In the genomic region with DNA sequence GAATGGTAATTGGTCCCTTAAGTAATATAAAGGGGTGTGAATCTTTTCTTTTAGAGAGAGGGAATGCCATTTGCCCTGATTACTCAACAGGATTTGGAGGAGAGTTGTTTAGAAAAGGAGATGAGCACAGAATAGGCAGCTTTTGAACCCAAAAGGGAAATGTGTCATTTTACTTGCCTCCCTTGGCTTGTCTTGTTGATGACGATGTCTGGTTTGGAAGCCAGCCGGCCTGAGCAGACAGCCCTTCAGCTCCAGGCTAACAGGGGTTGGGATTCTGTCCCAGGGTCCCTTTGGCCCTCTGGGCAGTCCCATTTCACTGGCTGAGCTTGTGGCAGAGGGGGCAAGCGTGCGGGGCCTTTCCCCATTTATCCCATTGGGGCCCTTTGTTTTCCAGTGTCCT, we compare ENCODE assay signal across 21 cellular contexts. TPM values are rescaled to one million over a fixed set of nuclear protein-coding genes. Genes with fewer than 3 reads are reported as not detected.
A peak's percentile ranks its signal among the peaks of the same experiment; 100 is the strongest.
DNase-seq lines count a peak whose midpoint lies in the region; ATAC-seq, FAIRE-seq and TF ChIP-seq lines count a peak whose summit lies in the region.
"Had no signal": no experiment of that assay in that cellular context is flagged by ENCODE, and none has a peak within 500 bp of the region (broad histone marks: within the 10 kb centered on the region; RNA-seq: fewer than 3 reads in every experiment).

No MANE protein-coding gene starts in this region.

- H3K4me1 ChIP-seq in H1 (replicated peaks in 1 of 4; ENCODE audit: control insufficient read depth in 3 of 4, insufficient read depth in 4 of 4, low read length in 3 of 4) (no peaks in the 10 kb centered on the region), parathyroid adenoma (peaks cover 45% of the 10 kb centered on the region), GM23338 (ENCODE audit: insufficient read depth) (no peaks in the 10 kb centered on the region; the same call in 1 of the 2 replicates)

- no peak for TF ChIP-seq POLR2A in H1 (IDR thresholded peaks at IDR 0.05; ENCODE audit: control extremely low read depth in 1 of 2, low read depth in 2 of 2, low read length in 2 of 2)

- CTCF ChIA-PET in H1 (lab: Charles Lee; ENCODE audit: partially characterized antibody) = interaction anchor here (0.6 to 0.9 kb wide), 2 partner anchors 27 to 456 kb away, joined by 3 to 7 read pairs; no protein-coding TSS in a partner anchor

- H2BK12ac ChIP-seq in H1 (ENCODE audit: low read depth, low read length) = no peak overlapping the region

- no peak overlapping the region for H3K18ac ChIP-seq in H1 (ENCODE audit: extremely low read depth, low read length)

- H3K36me3 Mint-ChIP-seq in GM23338 (ENCODE audit: low read depth) = no peaks in the 10 kb centered on the region

- H3K27ac ChIP-seq in H1 (ENCODE audit: low read depth, low read length) (no peak overlapping the region), parathyroid adenoma (no peak overlapping the region), GM23338 (ENCODE audit: low read depth) (no peak overlapping the region)

- H3K27me3 Mint-ChIP-seq in GM23338 (ENCODE audit: insufficient read depth, low read depth, poor library complexity) = peaks cover 5% of the 10 kb centered on the region

- no peaks in the 10 kb centered on the region for H3K23me2 ChIP-seq in H1 (ENCODE audit: low read depth, low read length)

- no peak for FAIRE-seq in H1 (lab: Jason Lieb, UNC)
- FAIRE-seq: GM12878 had no signal

- H3K14ac ChIP-seq in H1 (ENCODE audit: insufficient read length) = no peak overlapping the region

- no peak overlapping the region for H2AK5ac ChIP-seq in H1 (ENCODE audit: low read depth, low read length)

- no peaks in the 10 kb centered on the region for H3K36me3 ChIP-seq in H1 (ENCODE audit: control insufficient read depth in 2 of 4, insufficient read depth in 4 of 4, low read length in 3 of 4)
- H3K36me3 ChIP-seq in parathyroid adenoma (ENCODE audit: control insufficient read depth, insufficient read depth, low read length) = no peaks in the 10 kb centered on the region
- H3K36me3 ChIP-seq in GM23338 (ENCODE audit: insufficient read depth) = no peaks in the 10 kb centered on the region

- no peak overlapping the region for H4K8ac ChIP-seq in H1 (ENCODE audit: extremely low read depth, insufficient read depth, low read length)

- H2AFZ ChIP-seq in H1 (ENCODE audit: low read length) = 0 out of 2 replicates have a peak overlapping the region, but pooled peaks have one; percentile 1
- peak overlapping the region; percentile 10 for H2AFZ ChIP-seq in parathyroid adenoma
- no peak overlapping the region for H2AFZ ChIP-seq in GM23338

- 70% methylated on average over 4 of the region's 4 CpGs; no CpG with 5 or more reads in 1 of the 2 experiments for WGBS in H1 (ENCODE audit: extremely low coverage in 1 of 2, insufficient coverage in 1 of 2, insufficient read length in 1 of 2, insufficient replicate concordance in 2 of 2, low coverage in 1 of 2, low lambda C conversion rate in 2 of 2, missing lambda C conversion rate in 1 of 2), 2 experiments

- no peaks in the 10 kb centered on the region for H3K79me1 ChIP-seq in H1 (ENCODE audit: low read depth, low read length)

- H2BK20ac ChIP-seq in H1 (ENCODE audit: low read length) = no peak overlapping the region

- no peaks in the 10 kb centered on the region for H3K9me3 ChIP-seq in H1 (ENCODE audit: insufficient read depth in 2 of 2, low read depth in 1 of 2, low read length in 1 of 2)
- no peaks in the 10 kb centered on the region for H3K9me3 ChIP-seq in parathyroid adenoma (ENCODE audit: control insufficient read depth, low read length)

- no peak overlapping the region for H3K4me3 Mint-ChIP-seq in GM23338
- H3K4me3 Mint-ChIP-seq: HFFc6 had no signal

- H3K9ac ChIP-seq in H1 (replicated peaks in 1 of 4; ENCODE audit: extremely low read depth in 1 of 4, low read depth in 3 of 4, low read length in 3 of 4) (no peak overlapping the region), parathyroid adenoma (no peak overlapping the region)

- no peak overlapping the region for H2BK15ac ChIP-seq in H1 (ENCODE audit: low read length)

- ATAC-seq in left cardiac atrium = no peak
- no peak for ATAC-seq in left ventricle myocardium superior
- ATAC-seq in GM23338 = no peak
- ATAC-seq in GM21360 (IDR thresholded peaks at IDR 0.05; ENCODE audit: unreplicated experiment) = no peak
- ATAC-seq: GM12878, SK-N-SH treated with all-trans-retinoic acid at 6 μM for 48 hours had no signal

- H4K20me1 ChIP-seq in H1 (replicated peaks in 1 of 2; ENCODE audit: control insufficient read depth in 1 of 2, insufficient read depth in 2 of 2, low read length in 2 of 2) (no peaks in the 10 kb centered on the region), GM23338 (replicated peaks; ENCODE audit: insufficient read depth) (no peaks in the 10 kb centered on the region)

- H3K4me3 ChIP-seq in H1 (ENCODE audit: extremely low read depth in 1 of 4, insufficient read depth in 2 of 4, low read depth in 3 of 4, low read length in 4 of 4) = no peak overlapping the region
- H3K4me3 ChIP-seq in parathyroid adenoma (ENCODE audit: low read depth, low read length) = no peak overlapping the region
- H3K4me3 ChIP-seq in GM23338 = no peak overlapping the region
- H3K4me3 ChIP-seq: GM12878 had no signal

- no peak overlapping the region for H3K4me2 ChIP-seq in H1 (ENCODE audit: insufficient read depth in 1 of 2, low read depth in 2 of 2, low read length in 2 of 2)
- no peak overlapping the region for H3K4me2 ChIP-seq in parathyroid adenoma (ENCODE audit: low read length)
- H3K4me2 ChIP-seq in GM23338 = no peak overlapping the region

- H3F3A ChIP-seq in GM23338 (replicated peaks; ENCODE audit: low read depth) = no peaks in the 10 kb centered on the region

- H3K27me3 ChIP-seq in H1 (replicated peaks in 1 of 4; ENCODE audit: control insufficient read depth in 3 of 4, extremely low read depth in 1 of 4, insufficient read depth in 3 of 4, low read length in 3 of 4) (no peaks in the 10 kb centered on the region; a peak in 1 of 7 replicates), parathyroid adenoma (ENCODE audit: control insufficient read depth, insufficient read depth, low read length) (no peaks in the 10 kb centered on the region), GM23338 (ENCODE audit: insufficient read depth) (no peaks in the 10 kb centered on the region)

- H2BK120ac ChIP-seq in H1 (replicated peaks; ENCODE audit: low read depth, low read length) = no peak overlapping the region

- H3K27ac Mint-ChIP-seq in GM23338 = no peak overlapping the region
- H3K27ac Mint-ChIP-seq: HFFc6 had no signal

- POLR2A ChIA-PET in H1 (lab: Charles Lee; ENCODE audit: partially characterized antibody) = interaction anchor here (0.9 kb wide), 1 partner anchor 22 kb away, joined by 3 read pairs; a partner anchor contains a TSS

- H3K9me2 ChIP-seq in GM23338 (ENCODE audit: insufficient read depth) = no peaks in the 10 kb centered on the region

- no peak overlapping the region for H3K4ac ChIP-seq in H1 (replicated peaks; ENCODE audit: insufficient read length, low read depth, low read length)

- intact Hi-C loops in left cardiac atrium (cut with DNase I) = no loop called here
- intact Hi-C loops in left ventricle myocardium superior (cut with micrococcal nuclease) = no loop called here

- no peak overlapping the region for H2BK5ac ChIP-seq in H1 (ENCODE audit: low read depth, low read length)

- DNase-seq in left cardiac atrium (peak; percentile 40), left ventricle myocardium superior (no peak), H1 (ENCODE audit: low read depth in 1 of 2, low spot score in 2 of 2) (no peak), GM23338 (ENCODE audit: low spot score) (no peak), NCI-H187 (lab: John Stamatoyannopoulos, UW) (no peak)
- no peak for DNase-seq in activated CD8-positive, alpha-beta memory T cell treated with anti-CD3 and anti-CD28 coated beads, Interleukin-2, amount 50 U/mL, for 48 hours
- DNase-seq: 8988T, DND-41, GDM1, HFFc6, MM.1S, NCI-H1105, NCI-H1694, NCI-H2107, NCI-H226, NCI-H524 treated with DMSO at 0.1 percent for 48 hours, SHP77 had no signal

- no peak for TF ChIP-seq RAD21 in H1 (IDR thresholded peaks at IDR 0.05 in 1 of 2, conservative IDR thresholded peaks at IDR 0.05 in 1 of 2; ENCODE audit: low read depth in 2 of 2, low read length in 2 of 2)

- H3K56ac ChIP-seq in H1 (replicated peaks; ENCODE audit: insufficient read length, low read depth, low read length) = no peak overlapping the region

- H3K79me2 ChIP-seq in H1 (ENCODE audit: control insufficient read depth in 1 of 2, insufficient read depth in 2 of 2, low read length in 2 of 2) = no peaks in the 10 kb centered on the region
- H3K79me2 ChIP-seq in parathyroid adenoma = no peaks in the 10 kb centered on the region
- no peaks in the 10 kb centered on the region for H3K79me2 ChIP-seq in GM23338 (replicated peaks; ENCODE audit: insufficient read depth)

- H3K9me3 Mint-ChIP-seq in GM23338 = no peaks in the 10 kb centered on the region
- H3K9me3 Mint-ChIP-seq: HFFc6 had no signal

- no peaks in the 10 kb centered on the region; the same call in 2 of the 3 replicates for H3K4me1 Mint-ChIP-seq in GM23338

- no peak overlapping the region for H3K23ac ChIP-seq in H1 (ENCODE audit: insufficient read length)

- no peak for TF ChIP-seq EP300 in H1 (IDR thresholded peaks at IDR 0.05; ENCODE audit: borderline replicate concordance in 1 of 2, low read depth in 2 of 2, low read length in 2 of 2)

- no peak for TF ChIP-seq CTCF in H1 (IDR thresholded peaks at IDR 0.05; ENCODE audit: control extremely low read depth in 1 of 3, insufficient read depth in 1 of 3, low read depth in 1 of 3, low read length in 3 of 3)
- TF ChIP-seq CTCF in parathyroid adenoma (IDR thresholded peaks at IDR 0.05) = no peak
- no peak for TF ChIP-seq CTCF in GM23338 (conservative IDR thresholded peaks at IDR 0.05; ENCODE audit: low read depth in 2 of 2)

- no peak overlapping the region for H4K5ac ChIP-seq in H1 (ENCODE audit: insufficient read length, low read depth, low read length)

- H4K91ac ChIP-seq in H1 (replicated peaks; ENCODE audit: insufficient read length, low read length) = no peak overlapping the region

RNA-seq across cellular contexts. Expression of a gene that starts 22.3 kb away (rescaled TPM):
- total RNA-seq in left cardiac atrium (100 to 1,000 TPM; 483 to 653 TPM), left ventricle myocardium superior (599 TPM)
- total RNA-seq in H1 (2021; fragmentation: NEBNext Ultra II Directional; extraction: Animal tissue kit (Norgen Biotek cat#: 25700)) = 147 and 149 TPM in 2 replicates
- polyA plus RNA-seq in H1 (2011; rRNA removed) (39.3 and 41.7 TPM in 2 replicates), GM23338 (2016; fragmentation: Nextera tagmentation; extraction: Ambion mirVana) (67.0 and 90.1 TPM in 2 replicates)
- 97.8 TPM for polyA plus RNA-seq in H1 (2011; cell fraction: cytosol; rRNA removed)
- polyA plus RNA-seq in H1 (2011; cell fraction: nucleus; rRNA removed) = 71.6 TPM
- 130 to 145 TPM (median 136 TPM) in 4 replicates for polyA plus RNA-seq in H1 (2012, experiment 1 of 2)
- polyA plus RNA-seq in H1 (2012, experiment 2 of 2) = 18.5 TPM
- 54.5 TPM for polyA plus RNA-seq in H1 (2013, experiment 1 of 2)
- 56.0 TPM for polyA plus RNA-seq in H1 (2013, experiment 2 of 2)
- 106 and 131 TPM in 2 replicates for polyA minus RNA-seq in H1 (2011; rRNA and poly(A)+ RNA removed)
- polyA minus RNA-seq in H1 (2011; cell fraction: cytosol; rRNA and poly(A)+ RNA removed) = 176 TPM
- polyA minus RNA-seq in H1 (2011; cell fraction: nucleus; rRNA and poly(A)+ RNA removed) = 124 TPM
- total RNA-seq in GM23338 (2014; rRNA removed; shearing (Covaris generic)) = 100 and 106 TPM in 2 replicates

RNA-seq across cellular contexts. Expression of a gene that starts 32.6 kb away (rescaled TPM):
- 10 to 100 TPM; 35.8 to 74.3 TPM for total RNA-seq in left cardiac atrium
- 66.1 TPM for total RNA-seq in left ventricle myocardium superior
- total RNA-seq in H1 (2021; fragmentation: NEBNext Ultra II Directional; extraction: Animal tissue kit (Norgen Biotek cat#: 25700)) = 14.4 and 17.4 TPM in 2 replicates
- 15.5 and 16.6 TPM in 2 replicates for polyA plus RNA-seq in H1 (2011; rRNA removed)
- polyA plus RNA-seq in H1 (2011; cell fraction: cytosol; rRNA removed) = 21.5 TPM
- polyA plus RNA-seq in H1 (2011; cell fraction: nucleus; rRNA removed) = 24.8 TPM
- 15.9 to 18.8 TPM (median 17.5 TPM) in 4 replicates for polyA plus RNA-seq in H1 (2012, experiment 1 of 2)
- 8.6 TPM for polyA plus RNA-seq in H1 (2012, experiment 2 of 2)
- 15.9 TPM for polyA plus RNA-seq in H1 (2013, experiment 1 of 2)
- polyA plus RNA-seq in H1 (2013, experiment 2 of 2) = 17.0 TPM
- polyA minus RNA-seq in H1 (2011; rRNA and poly(A)+ RNA removed) = 21.9 and 24.0 TPM in 2 replicates
- polyA minus RNA-seq in H1 (2011; cell fraction: cytosol; rRNA and poly(A)+ RNA removed) = 15.6 TPM
- 32.8 TPM for polyA minus RNA-seq in H1 (2011; cell fraction: nucleus; rRNA and poly(A)+ RNA removed)
- 29.3 and 30.1 TPM in 2 replicates for total RNA-seq in GM23338 (2014; rRNA removed; shearing (Covaris generic))
- 21.8 and 24.1 TPM in 2 replicates for polyA plus RNA-seq in GM23338 (2016; fragmentation: Nextera tagmentation; extraction: Ambion mirVana)
